In genomic region chr2:240447331-240447730, GRCh38 we compare ENCODE assay signal across 1 cellular context.
A peak's percentile ranks its signal among the peaks of the same experiment; 100 is the strongest.
TF ChIP-seq lines count a peak whose summit lies in the region.

No MANE protein-coding gene starts in this region.

TF ChIP-seq in HepG2, 621 proteins besides CTCF, POLR2A, EP300 and RAD21:
- TF ChIP-seq GABPB1 (CRISPR knock-in tag; IDR thresholded peaks at IDR 0.05) = 0 out of 2 replicates have a peak, but pooled peaks have one; percentile 14
- no peak for TF ChIP-seq NR2C2 (CRISPR knock-in tag; IDR thresholded peaks at IDR 0.05; ENCODE audit: borderline replicate concordance)
